11 cellular contexts compared by ENCODE assay signal in the genomic region with DNA sequence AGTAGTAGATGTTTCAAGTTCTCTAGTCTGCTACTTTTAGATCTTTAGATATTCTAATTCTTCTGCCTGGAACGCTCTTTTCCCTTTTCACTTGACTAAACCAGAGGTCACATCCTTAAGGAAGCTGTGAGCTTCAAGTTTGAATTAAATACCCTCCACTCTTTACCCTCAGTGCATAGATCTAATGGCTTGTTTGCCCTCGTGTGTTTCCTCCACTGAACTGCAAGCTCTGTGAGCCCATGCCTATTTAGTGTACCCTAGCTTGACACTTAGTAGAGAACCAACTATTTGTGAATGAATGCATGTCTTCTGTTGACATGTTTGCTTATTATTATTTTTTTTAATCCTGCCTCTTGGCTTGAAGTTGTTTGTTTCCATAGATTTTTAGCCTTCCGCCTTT.
DNase-seq lines count a peak whose midpoint lies in the region; ATAC-seq, FAIRE-seq and TF ChIP-seq lines count a peak whose summit lies in the region.
"Had no signal": no experiment of that assay in that cellular context is flagged by ENCODE, and none has a peak within 500 bp of the region (broad histone marks: within the 10 kb centered on the region; RNA-seq: fewer than 3 reads in every experiment).

No MANE protein-coding gene starts in this region.

- DNase-seq in NCI-H748 (lab: John Stamatoyannopoulos, UW; ENCODE audit: unreplicated experiment), result peak; percentile 14
- DNase-seq in fibroblast of mammary gland (ENCODE audit: low read depth), result peak; percentile 31
- no peak for DNase-seq in NCI-H1694 treated with DMSO at 0.1 percent for 48 hours (lab: John Stamatoyannopoulos, UW)
- DNase-seq: activated CD4-positive, alpha-beta T cell treated with anti-CD3 and anti-CD28 coated beads for 1 hour; spleen had no signal

- peak; percentile 34 for TF ChIP-seq CTCF in fibroblast of mammary gland (conservative IDR thresholded peaks at IDR 0.05; ENCODE audit: control insufficient read depth, insufficient read depth, low read depth, low read length)

- ATAC-seq in GM18861 (IDR thresholded peaks at IDR 0.05; ENCODE audit: unreplicated experiment), result peak; percentile 44
- no peak for ATAC-seq in HG03175 (IDR thresholded peaks at IDR 0.05; ENCODE audit: unreplicated experiment)
- ATAC-seq in HG03196 (IDR thresholded peaks at IDR 0.05; ENCODE audit: unreplicated experiment), result no peak
- ATAC-seq in HG02840 (IDR thresholded peaks at IDR 0.05; ENCODE audit: low FRiP score, unreplicated experiment), result no peak

- peak; percentile 52 for FAIRE-seq in A204.1 (lab: Jason Lieb, UNC)
- FAIRE-seq: endometrium had no signal

- no peak overlapping the region for H3K4me3 ChIP-seq in fibroblast of mammary gland (ENCODE audit: control insufficient read depth, low read depth, low read length)
- H3K4me3 ChIP-seq: spleen had no signal
